9 cellular contexts compared by ENCODE assay signal in genomic region chr2:56197816-56198215, GRCh38. TPM values are rescaled to one million over a fixed set of nuclear protein-coding genes. Genes with fewer than 3 reads are reported as not detected.
"Had no signal": no experiment of that assay in that cellular context is flagged by ENCODE, and none has a peak within 500 bp of the region (broad histone marks: within the 10 kb centered on the region; RNA-seq: fewer than 3 reads in every experiment).

No MANE protein-coding gene starts in this region.

- ATAC-seq: HCT116, HepG2 had no signal

- H3K9me3 ChIP-seq: HAP-1 had no signal

- H3K9ac ChIP-seq: GM23248 had no signal

- H3K27me3 Mint-ChIP-seq: IgD-negative memory B cell had no signal

- H3K4me3 Mint-ChIP-seq: IgD-negative memory B cell had no signal

- H3K9me3 Mint-ChIP-seq: IgD-negative memory B cell had no signal

- H3K4me1 Mint-ChIP-seq: IgD-negative memory B cell had no signal

- H2AFZ ChIP-seq: GM23248 had no signal

- H3K36me3 Mint-ChIP-seq: IgD-negative memory B cell had no signal

- H3K27ac ChIP-seq: GM23248, HL-60 had no signal

- H3K27ac Mint-ChIP-seq: IgD-negative memory B cell had no signal

- H3K4me3 ChIP-seq: GM23248, HAP-1 had no signal

- DNase-seq: GM23248, GOT3, H7, KBM-7 had no signal

- H3K36me3 ChIP-seq: HAP-1 had no signal

- H3K4me1 ChIP-seq: HAP-1 had no signal

RNA-seq across cellular contexts. Expression of gene CCDC85A, which starts 14.0 kb away (rescaled TPM):
- total RNA-seq: HepG2 had no signal
